In genomic region chr20:63458170-63459069, GRCh38 we compare ENCODE assay signal across 25 cellular contexts. TPM values are rescaled to one million over a fixed set of nuclear protein-coding genes. Genes with fewer than 3 reads are reported as not detected.
DNase-seq lines count a peak whose midpoint lies in the region; ATAC-seq, FAIRE-seq and TF ChIP-seq lines count a peak whose summit lies in the region.
"Had no signal": no experiment of that assay in that cellular context is flagged by ENCODE, and none has a peak within 500 bp of the region (broad histone marks: within the 10 kb centered on the region; RNA-seq: fewer than 3 reads in every experiment).

No MANE protein-coding gene starts in this region.

- TF ChIP-seq CTCF in HepG2 (CRISPR knock-in tag; IDR thresholded peaks at IDR 0.05) (no peak), right lobe of liver (IDR thresholded peaks at IDR 0.05) (no peak), RWPE1 (conservative IDR thresholded peaks at IDR 0.05; ENCODE audit: low read depth) (no peak)

- H3K36me3 ChIP-seq in HepG2 (replicated peaks in 1 of 2; ENCODE audit: control insufficient read depth in 1 of 2, insufficient read depth in 2 of 2, low read length in 2 of 2), result no peaks in the 10 kb centered on the region
- no peaks in the 10 kb centered on the region for H3K36me3 ChIP-seq in right lobe of liver

- TF ChIP-seq EP300 in HepG2 (IDR thresholded peaks at IDR 0.05; ENCODE audit: low read depth in 2 of 2, low read length in 2 of 2) (no peak), HepG2 (CRISPR knock-in tag; IDR thresholded peaks at IDR 0.05; ENCODE audit: borderline replicate concordance) (no peak)

- H3K27ac ChIP-seq in HepG2 (ENCODE audit: extremely low read length, insufficient read depth, low read length) (no peak overlapping the region), right lobe of liver (no peak overlapping the region), RWPE1 (peak overlapping the region; percentile 66), cingulate gyrus (ENCODE audit: low read depth, low read length) (peak overlapping the region; percentile 29)

- no peak overlapping the region for H2AFZ ChIP-seq in HepG2 (ENCODE audit: low read length)

- H3K9ac ChIP-seq in HepG2 (ENCODE audit: insufficient read depth, low read depth, low read length), result no peak overlapping the region

- TF ChIP-seq POLR2A in HepG2 (IDR thresholded peaks at IDR 0.05; ENCODE audit: insufficient read depth in 1 of 2, low read depth in 2 of 2, low read length in 2 of 2) (no peak), right lobe of liver (IDR thresholded peaks at IDR 0.05) (no peak)

- no peak overlapping the region for H3K4me3 ChIP-seq in HepG2 (replicated peaks in 1 of 3; ENCODE audit: insufficient read depth in 1 of 3, low read depth in 2 of 3, low read length in 3 of 3)
- H3K4me3 ChIP-seq in right lobe of liver, result no peak overlapping the region
- H3K4me3 ChIP-seq: GM12878 had no signal

- H4K20me1 ChIP-seq in HepG2 (ENCODE audit: insufficient read depth, low read length), result peaks cover 9% of the 10 kb centered on the region; the same call in 1 of the 2 replicates

- FAIRE-seq in HepG2 (lab: Jason Lieb, UNC), result no peak
- peak; percentile 67 for FAIRE-seq in urothelium cell line (lab: Jason Lieb, UNC)
- FAIRE-seq: GM12878 had no signal

- POLR2A ChIA-PET in HepG2 (lab: Yijun Ruan, JAX), result no interaction called here
- POLR2A ChIA-PET in RWPE1 (lab: Yijun Ruan, JAX; ENCODE audit: low non-redundant PET), result no interaction called here

- intact Hi-C loops in HepG2 (cut with micrococcal nuclease; ENCODE audit: unreplicated experiment) (no loop called here), right lobe of liver (cut with DNase I) (no loop called here), left colon (cut with DNase I, micrococcal nuclease) (no loop called here)

- BruUV-seq in HepG2 (replicated peaks; lab: Mats Ljungman, UMichigan), result no TSS peak

- H3K27me3 ChIP-seq in HepG2 (ENCODE audit: control insufficient read depth in 1 of 2, insufficient read depth in 2 of 2, low read length in 2 of 2) (peaks cover 56 to 87% of the 10 kb centered on the region in 2 experiments), right lobe of liver (no peaks in the 10 kb centered on the region)

- ATAC-seq in HepG2 (no peak), right lobe of liver (no peak), left colon (no peak), GM19452 (IDR thresholded peaks at IDR 0.05; ENCODE audit: unreplicated experiment) (no peak)
- ATAC-seq: GM12878 had no signal

- CTCF ChIA-PET in HepG2 (lab: Yijun Ruan, JAX; ENCODE audit: low intra/inter-chr PET ratio, low total read pairs), result no interaction called here
- CTCF ChIA-PET in RWPE1 (lab: Yijun Ruan, JAX), result interaction anchor here (0.6 to 2.1 kb wide), 3 partner anchors 29 to 328 kb away, joined by 3 to 11 read pairs (median 4); no protein-coding TSS in a partner anchor

- no peak overlapping the region for H3K4me2 ChIP-seq in HepG2 (ENCODE audit: low read depth, low read length)

- no peak for DNase-seq in HepG2 (ENCODE audit: low spot score)
- no peak for DNase-seq in right lobe of liver
- DNase-seq in RWPE1 (ENCODE audit: low spot score), result no peak
- DNase-seq in urothelium cell line (ENCODE audit: low spot score), result no peak
- DNase-seq in NCI-H1092 (lab: John Stamatoyannopoulos, UW), result no peak
- DNase-seq in left colon, result no peak
- DNase-seq: Caco-2; CD4-positive, alpha-beta T cell; DMS 273 treated with DMSO at 0.1 percent for 48 hours; DMS79; GDM1; H7; HFFc6; MV-4-11; NCI-H1105 treated with DMSO at 0.1 percent for 48 hours; NCI-H1930; NCI-H774; SHP77 treated with DMSO at 0.1 percent for 48 hours; T-helper 1 cell had no signal

- in situ Hi-C loops in HepG2 (cut with HindIII; ENCODE audit: extremely low pct_ligation_motif_present, low pct_unique_long_range_greater_than_20kb), result no loop called here

- 32% methylated on average over 34 of the region's 36 CpGs for WGBS in HepG2 (ENCODE audit: low lambda C conversion rate)
- 85% methylated on average over 10 of the region's 36 CpGs for WGBS in right lobe of liver (ENCODE audit: insufficient coverage, low coverage, low lambda C conversion rate, missing lambda C conversion rate)

- H3K9me3 ChIP-seq in HepG2 (ENCODE audit: low read length) (no peaks in the 10 kb centered on the region), right lobe of liver (no peaks in the 10 kb centered on the region)
- H3K9me3 ChIP-seq: Caco-2 had no signal

- no peak for TF ChIP-seq RAD21 in HepG2 (CRISPR knock-in tag; IDR thresholded peaks at IDR 0.05)

- no peaks in the 10 kb centered on the region for H3K4me1 ChIP-seq in HepG2 (ENCODE audit: insufficient read depth, low read length)
- H3K4me1 ChIP-seq in right lobe of liver, result no peaks in the 10 kb centered on the region
- H3K4me1 ChIP-seq: Caco-2 had no signal

- H3K79me2 ChIP-seq in HepG2 (ENCODE audit: insufficient read depth, low read length), result no peaks in the 10 kb centered on the region

TF ChIP-seq in HepG2, 621 proteins besides CTCF, POLR2A, EP300 and RAD21 (continues in another document):
- TF ChIP-seq PAX8 (CRISPR knock-in tag; IDR thresholded peaks at IDR 0.05; ENCODE audit: borderline replicate concordance), result no peak
- no peak for TF ChIP-seq NR2F1 (CRISPR knock-in tag; IDR thresholded peaks at IDR 0.05)
- 0 out of 2 replicates have a peak, but pooled peaks have one; percentile 15 for TF ChIP-seq ZMYM3 (CRISPR knock-in tag; IDR thresholded peaks at IDR 0.05)
- no peak for TF ChIP-seq MTF2 (CRISPR knock-in tag; IDR thresholded peaks at IDR 0.05; ENCODE audit: borderline replicate concordance)
- no peak for TF ChIP-seq ZNF777 (CRISPR knock-in tag; IDR thresholded peaks at IDR 0.05)
- no peak for TF ChIP-seq ZNF776 (CRISPR knock-in tag; IDR thresholded peaks at IDR 0.05)

RNA-seq across cellular contexts. Expression of gene KCNQ2, which starts 14.0 kb away (rescaled TPM):
- total RNA-seq in HepG2 (2016; rRNA removed; fragmentation: Illumina TruSeq; extraction: Trizol) (not detected in 2 replicates), right lobe of liver (not detected), left colon (under 1 TPM; 0.21 to 0.28 TPM)
- total RNA-seq in HepG2 (2016; cell fraction: cytosol; rRNA removed; fragmentation: Illumina TruSeq; extraction: Trizol; ENCODE audit: low read depth), result not detected in 2 replicates
- not detected in 2 replicates for total RNA-seq in HepG2 (2016; cell fraction: insoluble cytoplasmic fraction; rRNA removed; fragmentation: Illumina TruSeq; extraction: Trizol)
- total RNA-seq in HepG2 (2016; cell fraction: membrane; rRNA removed; fragmentation: Illumina TruSeq; extraction: Trizol), result not detected in 2 replicates
- total RNA-seq in HepG2 (2016; cell fraction: nucleus; rRNA removed; fragmentation: Illumina TruSeq; extraction: Trizol), result not detected in 2 replicates
- polyA plus RNA-seq in HepG2 (2011; rRNA removed), result not detected in 2 replicates
- not detected in 2 replicates for polyA plus RNA-seq in HepG2 (2011; cell fraction: cytosol; rRNA removed)
- 0.03 and 0.10 TPM in 2 replicates for polyA plus RNA-seq in HepG2 (2011; cell fraction: nucleus; rRNA removed)
- not detected in 2 replicates for polyA plus RNA-seq in HepG2 (2012)
- polyA plus RNA-seq in HepG2 (2016; cell fraction: cytosol; fragmentation: Illumina TruSeq; extraction: Trizol; ENCODE audit: low read depth), result not detected in 2 replicates
- not detected in 2 replicates for polyA plus RNA-seq in HepG2 (2016; cell fraction: insoluble cytoplasmic fraction; fragmentation: Illumina TruSeq; extraction: Trizol; ENCODE audit: low read depth)
- polyA plus RNA-seq in HepG2 (2016; cell fraction: membrane; fragmentation: Illumina TruSeq; extraction: Trizol; ENCODE audit: low read depth), result not detected in 2 replicates
- polyA plus RNA-seq in HepG2 (2016; cell fraction: nucleus; fragmentation: Illumina TruSeq; extraction: Trizol; ENCODE audit: insufficient read depth, low read depth), result not detected in 2 replicates
- 0.02 and 1.2 TPM in 2 replicates for polyA minus RNA-seq in HepG2 (2011; rRNA and poly(A)+ RNA removed; ENCODE audit: low replicate concordance)
- not detected in 2 replicates for polyA minus RNA-seq in HepG2 (2011; cell fraction: cytosol; rRNA and poly(A)+ RNA removed)
- not detected in 2 replicates for polyA minus RNA-seq in HepG2 (2011; cell fraction: nucleus; rRNA and poly(A)+ RNA removed)
- total RNA-seq: CD4-positive, alpha-beta T cell; HFFc6; MCF 10A; PC-3 had no signal
- polyA plus RNA-seq: BJ had no signal

RNA-seq across cellular contexts. Expression of gene EEF1A2, which starts 40.5 kb away (rescaled TPM):
- total RNA-seq in HepG2 (2016; rRNA removed; fragmentation: Illumina TruSeq; extraction: Trizol) (0.36 and 0.44 TPM in 2 replicates), right lobe of liver (100 to 1,000 TPM in 2 of 6 experiments, 1 to 10 TPM in 1, under 1 TPM in 3; 0.22 to 153 (median 1.0) TPM), left colon (1 to 10 TPM; 1.3 to 1.8 TPM)
- total RNA-seq in HepG2 (2016; cell fraction: cytosol; rRNA removed; fragmentation: Illumina TruSeq; extraction: Trizol; ENCODE audit: low read depth), result 0.51 TPM in 1 of 2 replicates, not detected in the other
- 0.18 and 0.37 TPM in 2 replicates for total RNA-seq in HepG2 (2016; cell fraction: insoluble cytoplasmic fraction; rRNA removed; fragmentation: Illumina TruSeq; extraction: Trizol)
- total RNA-seq in HepG2 (2016; cell fraction: membrane; rRNA removed; fragmentation: Illumina TruSeq; extraction: Trizol), result 0.90 and 1.00 TPM in 2 replicates
- 0.22 and 0.47 TPM in 2 replicates for total RNA-seq in HepG2 (2016; cell fraction: nucleus; rRNA removed; fragmentation: Illumina TruSeq; extraction: Trizol)
- polyA plus RNA-seq in HepG2 (2011; rRNA removed), result 0.87 and 1.8 TPM in 2 replicates
- 1.6 and 1.7 TPM in 2 replicates for polyA plus RNA-seq in HepG2 (2011; cell fraction: cytosol; rRNA removed)
- polyA plus RNA-seq in HepG2 (2011; cell fraction: nucleus; rRNA removed), result 2.6 and 2.9 TPM in 2 replicates
- 1.0 and 4.0 TPM in 2 replicates for polyA plus RNA-seq in HepG2 (2012)
- polyA plus RNA-seq in HepG2 (2016; cell fraction: cytosol; fragmentation: Illumina TruSeq; extraction: Trizol; ENCODE audit: low read depth), result 0.58 and 0.81 TPM in 2 replicates
- polyA plus RNA-seq in HepG2 (2016; cell fraction: insoluble cytoplasmic fraction; fragmentation: Illumina TruSeq; extraction: Trizol; ENCODE audit: low read depth), result 0.54 and 1.5 TPM in 2 replicates
- 0.81 and 1.1 TPM in 2 replicates for polyA plus RNA-seq in HepG2 (2016; cell fraction: membrane; fragmentation: Illumina TruSeq; extraction: Trizol; ENCODE audit: low read depth)
- polyA plus RNA-seq in HepG2 (2016; cell fraction: nucleus; fragmentation: Illumina TruSeq; extraction: Trizol; ENCODE audit: insufficient read depth, low read depth), result 1.2 and 1.5 TPM in 2 replicates
- polyA minus RNA-seq in HepG2 (2011; rRNA and poly(A)+ RNA removed; ENCODE audit: low replicate concordance), result 1.4 and 21.5 TPM in 2 replicates
- polyA minus RNA-seq in HepG2 (2011; cell fraction: cytosol; rRNA and poly(A)+ RNA removed), result 1.1 and 3.3 TPM in 2 replicates
- 0.75 and 1.0 TPM in 2 replicates for polyA minus RNA-seq in HepG2 (2011; cell fraction: nucleus; rRNA and poly(A)+ RNA removed)
- polyA plus RNA-seq: GM12878 had no signal

Comparison
In these comparisons a context has a peak if more than half of its experiments do, and no peak if none do; other contexts are left out.
1. H3K27ac ChIP-seq: peak in RWPE1 (single experiment) and cingulate gyrus (single experiment); none in HepG2 (single experiment) and right lobe of liver (0 of 3).